In genomic region chr22:31211504-31211861, GRCh38 we compare ENCODE assay signal across 8 cellular contexts. TPM values are rescaled to one million over a fixed set of nuclear protein-coding genes. Genes with fewer than 3 reads are reported as not detected.
DNase-seq lines count a peak whose midpoint lies in the region; ATAC-seq and TF ChIP-seq lines count a peak whose summit lies in the region.

No MANE protein-coding gene starts in this region.

- no peak overlapping the region for H3K4ac ChIP-seq in neuronal stem cell (ENCODE audit: low read length)

- 90% methylated on average over 7 of the region's 7 CpGs for WGBS in ectodermal cell, 2 experiments
- no CpG with 5 or more reads among the region's 7 CpGs for WGBS in neuronal stem cell (ENCODE audit: extremely low coverage in 2 of 2, insufficient read length in 2 of 2, insufficient replicate concordance in 1 of 2), 2 donors

- H4K8ac ChIP-seq in neuronal stem cell (ENCODE audit: low read depth, low read length): no peak overlapping the region

- peaks cover 44% of the 10 kb centered on the region for H3K79me2 ChIP-seq in MM.1S (ENCODE audit: low read length)

- TF ChIP-seq CTCF in C4-2B (conservative IDR thresholded peaks at IDR 0.05) (no peak), MM.1S (IDR thresholded peaks at IDR 0.05; ENCODE audit: low read length) (no peak)

- no peaks in the 10 kb centered on the region for H3K9me2 ChIP-seq in MM.1S (replicated peaks; ENCODE audit: insufficient read depth, low read length)

- no peak overlapping the region for H3K14ac ChIP-seq in neuronal stem cell (ENCODE audit: low read length)

- no peak overlapping the region for H3K18ac ChIP-seq in neuronal stem cell (ENCODE audit: low read length)

- no peak overlapping the region for H2BK5ac ChIP-seq in neuronal stem cell (ENCODE audit: low read length)

- no peaks in the 10 kb centered on the region for H4K20me1 ChIP-seq in MM.1S (ENCODE audit: insufficient read depth, low read length)

- H3K36me3 ChIP-seq in MM.1S (replicated peaks; ENCODE audit: insufficient read depth, low read length) (no peaks in the 10 kb centered on the region), ectodermal cell (ENCODE audit: control insufficient read depth, insufficient read depth, low read length) (no peaks in the 10 kb centered on the region), neuronal stem cell (replicated peaks in 1 of 2; ENCODE audit: control insufficient read depth in 2 of 2, insufficient read depth in 2 of 2, low read length in 2 of 2) (peaks cover 0 to 14% of the 10 kb centered on the region in 2 donors)

- H3K9ac ChIP-seq in MM.1S (ENCODE audit: low read length): peak overlapping the region; percentile 3; the same call in 1 of the 2 replicates
- no peak overlapping the region for H3K9ac ChIP-seq in neuronal stem cell (ENCODE audit: low read depth, low read length, poor library complexity)

- H3K4me2 ChIP-seq in MM.1S (ENCODE audit: low read depth, low read length): peak overlapping the region; percentile 67
- H3K4me2 ChIP-seq in neuronal stem cell (ENCODE audit: insufficient read depth, low read length, poor library complexity, severe bottlenecking): no peak overlapping the region

- H2AFZ ChIP-seq in MM.1S (ENCODE audit: low read length): peak overlapping the region; percentile 68
- peak overlapping the region; percentile 90 for H2AFZ ChIP-seq in neuronal stem cell (ENCODE audit: low read length)

- H4K91ac ChIP-seq in neuronal stem cell (ENCODE audit: low read depth, low read length, poor library complexity): no peak overlapping the region

- no peaks in the 10 kb centered on the region for H3K27me3 ChIP-seq in MM.1S (replicated peaks; ENCODE audit: insufficient read depth, low read length)
- no peaks in the 10 kb centered on the region for H3K27me3 ChIP-seq in ectodermal cell (ENCODE audit: control insufficient read depth, insufficient read depth, low read length, poor library complexity, severe bottlenecking)
- H3K27me3 ChIP-seq in neuronal stem cell (ENCODE audit: control insufficient read depth in 3 of 3, insufficient read depth in 3 of 3, low read depth in 1 of 3, low read length in 3 of 3): no peaks in the 10 kb centered on the region

- peaks cover 3% of the 10 kb centered on the region for H3F3A ChIP-seq in MM.1S (ENCODE audit: insufficient read depth, low read length)

- ATAC-seq in HG02763 (IDR thresholded peaks at IDR 0.05; ENCODE audit: unreplicated experiment): no peak

- no peak overlapping the region for H2BK120ac ChIP-seq in neuronal stem cell (ENCODE audit: low read depth, low read length)

- H3K27ac ChIP-seq in C4-2B (peak overlapping the region; percentile 80), MM.1S (ENCODE audit: low read length) (peak overlapping the region; percentile 40; the same call in 1 of the 2 replicates), ectodermal cell (ENCODE audit: insufficient read depth, low read depth, low read length, poor library complexity, severe bottlenecking) (no peak overlapping the region), neuronal stem cell (replicated peaks; ENCODE audit: low read length) (no peak overlapping the region)

- H3K4me1 ChIP-seq in MM.1S (ENCODE audit: low read length): peaks cover 23% of the 10 kb centered on the region
- no peaks in the 10 kb centered on the region for H3K4me1 ChIP-seq in ectodermal cell (ENCODE audit: control insufficient read depth, insufficient read depth, low read length)
- H3K4me1 ChIP-seq in neuronal stem cell (ENCODE audit: control insufficient read depth in 2 of 2, insufficient read depth in 1 of 2, low read depth in 1 of 2, low read length in 2 of 2): peaks cover 6 to 8% of the 10 kb centered on the region in 2 donors

- peak overlapping the region; percentile 98; the same call in 1 of the 2 replicates for H3K4me3 ChIP-seq in MM.1S (ENCODE audit: low read length)
- peak overlapping the region; percentile 92 for H3K4me3 ChIP-seq in ectodermal cell (ENCODE audit: insufficient read depth, low read depth, low read length)
- H3K4me3 ChIP-seq in neuronal stem cell (ENCODE audit: low read length in 2 of 2): peak overlapping the region in 1 of 2 donors; percentile 75

- H3K79me1 ChIP-seq in neuronal stem cell (ENCODE audit: low read depth, low read length): peaks cover 5% of the 10 kb centered on the region

- DNase-seq in MM.1S (no peak), neuronal stem cell (ENCODE audit: low spot score) (no peak), COLO829 (ENCODE audit: low spot score) (no peak), nucleus accumbens (lab: John Stamatoyannopoulos, UW) (no peak), amygdala (lab: John Stamatoyannopoulos, UW) (no peak)

- H2BK15ac ChIP-seq in neuronal stem cell (ENCODE audit: low read length): no peak overlapping the region

- H2AK5ac ChIP-seq in neuronal stem cell (ENCODE audit: low read depth, low read length): no peak overlapping the region

- H3K23ac ChIP-seq in neuronal stem cell (ENCODE audit: low read depth, low read length, poor library complexity): no peak overlapping the region

- no peak overlapping the region for H2BK12ac ChIP-seq in neuronal stem cell (ENCODE audit: low read length)

- H3K9me3 ChIP-seq in MM.1S (replicated peaks; ENCODE audit: insufficient read depth, low read length) (no peaks in the 10 kb centered on the region), ectodermal cell (ENCODE audit: control insufficient read depth, low read length) (no peaks in the 10 kb centered on the region), neuronal stem cell (replicated peaks in 1 of 2; ENCODE audit: control insufficient read depth in 2 of 2, insufficient read depth in 1 of 2, low read depth in 1 of 2, low read length in 2 of 2) (no peaks in the 10 kb centered on the region)

RNA-seq across cellular contexts. Expression of gene LIMK2, which starts 0.6 kb away (rescaled TPM):
- 40.7 TPM for polyA plus RNA-seq in ectodermal cell (2013, experiment 1 of 4)
- polyA plus RNA-seq in ectodermal cell (2013, experiment 2 of 4): 46.7 TPM
- polyA plus RNA-seq in ectodermal cell (2013, experiment 3 of 4): 27.9 TPM
- 29.6 TPM for polyA plus RNA-seq in ectodermal cell (2013, experiment 4 of 4)
- polyA plus RNA-seq in neuronal stem cell (2013, experiment 1 of 2): 27.2 TPM
- 24.6 TPM for polyA plus RNA-seq in neuronal stem cell (2013, experiment 2 of 2)

RNA-seq across cellular contexts. Expression of gene RNF185, which starts 51.5 kb away (rescaled TPM):
- polyA plus RNA-seq in ectodermal cell (2013, experiment 1 of 4): 33.4 TPM
- 40.3 TPM for polyA plus RNA-seq in ectodermal cell (2013, experiment 2 of 4)
- polyA plus RNA-seq in ectodermal cell (2013, experiment 3 of 4): 25.1 TPM
- polyA plus RNA-seq in ectodermal cell (2013, experiment 4 of 4): 26.3 TPM
- 18.5 TPM for polyA plus RNA-seq in neuronal stem cell (2013, experiment 1 of 2)
- polyA plus RNA-seq in neuronal stem cell (2013, experiment 2 of 2): 18.0 TPM

Comparison
In these comparisons a context has a peak if more than half of its experiments do, and no peak if none do; other contexts are left out.
1. H3K27ac ChIP-seq: peak in C4-2B (single experiment) and MM.1S (single experiment); none in ectodermal cell (single experiment) and neuronal stem cell (single experiment).